In the genomic region with DNA sequence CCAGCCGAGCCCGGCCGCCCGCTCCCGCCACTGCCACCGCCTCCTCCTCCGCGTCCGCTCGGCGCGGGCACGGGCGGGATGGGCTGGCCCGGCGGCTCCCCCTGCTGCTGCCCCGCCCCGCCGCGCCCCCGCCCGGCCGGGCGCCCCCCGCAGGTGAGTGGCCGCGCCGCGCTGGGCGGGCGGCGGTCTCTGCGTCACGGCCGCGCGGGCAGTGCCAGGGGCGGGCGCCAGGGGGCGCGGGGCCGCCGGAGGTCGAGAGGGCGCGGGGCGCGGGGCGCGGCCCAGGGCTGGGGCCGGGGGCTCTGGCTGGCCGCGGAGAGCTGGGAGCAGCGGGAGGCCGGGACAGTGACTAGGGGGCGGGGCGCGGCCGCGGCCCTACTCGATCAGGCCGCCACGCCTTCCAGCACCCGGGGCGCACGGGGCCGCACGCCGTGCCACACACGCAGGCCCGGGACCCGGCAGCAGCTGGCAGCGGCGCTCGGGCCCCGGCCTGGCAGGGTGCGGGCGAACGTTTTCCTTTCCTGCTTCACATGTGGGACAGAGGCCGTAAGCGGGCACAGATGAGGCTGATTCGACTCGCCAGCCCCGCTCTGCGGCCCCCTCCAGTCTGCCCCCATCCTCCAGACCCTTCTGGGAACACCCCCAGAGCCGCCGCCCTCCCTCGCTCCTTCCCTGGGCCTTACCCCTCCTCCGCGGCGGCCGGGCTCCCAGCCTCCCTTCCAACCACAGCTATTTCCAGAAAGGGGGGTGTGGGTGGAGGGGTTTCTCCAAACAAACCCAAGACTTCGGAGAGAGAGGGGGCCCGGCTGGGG, we compare ENCODE assay signal across 8 cellular contexts. TPM values are rescaled to one million over a fixed set of nuclear protein-coding genes. Genes with fewer than 3 reads are reported as not detected.
DNase-seq lines count a peak whose midpoint lies in the region; ATAC-seq and TF ChIP-seq lines count a peak whose summit lies in the region.

No MANE protein-coding gene starts in this region.

- peak; percentile 34 for ATAC-seq in left lobe of liver

- no peaks in the 10 kb centered on the region; the same call in 1 of the 2 replicates for H3K36me3 ChIP-seq in GM06990 (ENCODE audit: control insufficient read depth, insufficient read depth, low read length)

- peak overlapping the region; percentile 66 for H3K4me3 ChIP-seq in GM06990 (replicated peaks; ENCODE audit: low read depth, low read length)
- peak overlapping the region; percentile 72 for H3K4me3 ChIP-seq in choroid plexus epithelial cell (ENCODE audit: low read depth, low read length)

- H3K27me3 ChIP-seq in GM06990 (replicated peaks; ENCODE audit: control insufficient read depth, insufficient read depth, low read length) = peaks cover 3% of the 10 kb centered on the region

- DNase-seq in GM06990 (ENCODE audit: extremely low read depth, insufficient read length) = peak; percentile 48
- peak; percentile 71 for DNase-seq in HCEC 1CT
- peak; percentile 41 for DNase-seq in NCI-H1105 (lab: John Stamatoyannopoulos, UW)
- peak; percentile 40 to 50 for DNase-seq in activated CD4-positive, alpha-beta T cell treated with anti-CD3 and anti-CD28 coated beads for 24 hours (ENCODE audit: low read depth in 2 of 2)
- peak; percentile 84 for DNase-seq in choroid plexus epithelial cell (ENCODE audit: low read depth)
- DNase-seq in left lobe of liver (ENCODE audit: low spot score) = peak; percentile 90
- peak; percentile 52 to 73 for DNase-seq in stimulated activated CD4-positive, alpha-beta T cell treated with anti-CD3 and anti-CD28 coated beads, Interleukin-2, amount 100 ng/mL, for 48 hours
- no peak for DNase-seq in inferior parietal cortex (ENCODE audit: extremely low spot score)

- TF ChIP-seq CTCF in GM06990 (IDR thresholded peaks at IDR 0.05; ENCODE audit: insufficient read depth, low read length, poor library complexity, severe bottlenecking) (no peak), choroid plexus epithelial cell (conservative IDR thresholded peaks at IDR 0.05; ENCODE audit: low read depth, low read length) (no peak)

RNA-seq across cellular contexts. Expression of a gene that starts 2.4 kb away (rescaled TPM):
- total RNA-seq in left lobe of liver = 146 TPM

RNA-seq across cellular contexts. Expression of a gene that starts 31.8 kb away (rescaled TPM):
- 16.2 TPM for total RNA-seq in left lobe of liver

RNA-seq across cellular contexts. Expression of a gene that starts 41.2 kb away (rescaled TPM):
- total RNA-seq in left lobe of liver = 184 TPM

RNA-seq across cellular contexts. Expression of a gene that starts 50.0 kb away (rescaled TPM):
- total RNA-seq in left lobe of liver = 5.2 TPM

RNA-seq across cellular contexts. Expression of a gene that starts 55.9 kb away (rescaled TPM):
- total RNA-seq in left lobe of liver = 0.25 TPM
